9 cellular contexts compared by ENCODE assay signal in the genomic region with DNA sequence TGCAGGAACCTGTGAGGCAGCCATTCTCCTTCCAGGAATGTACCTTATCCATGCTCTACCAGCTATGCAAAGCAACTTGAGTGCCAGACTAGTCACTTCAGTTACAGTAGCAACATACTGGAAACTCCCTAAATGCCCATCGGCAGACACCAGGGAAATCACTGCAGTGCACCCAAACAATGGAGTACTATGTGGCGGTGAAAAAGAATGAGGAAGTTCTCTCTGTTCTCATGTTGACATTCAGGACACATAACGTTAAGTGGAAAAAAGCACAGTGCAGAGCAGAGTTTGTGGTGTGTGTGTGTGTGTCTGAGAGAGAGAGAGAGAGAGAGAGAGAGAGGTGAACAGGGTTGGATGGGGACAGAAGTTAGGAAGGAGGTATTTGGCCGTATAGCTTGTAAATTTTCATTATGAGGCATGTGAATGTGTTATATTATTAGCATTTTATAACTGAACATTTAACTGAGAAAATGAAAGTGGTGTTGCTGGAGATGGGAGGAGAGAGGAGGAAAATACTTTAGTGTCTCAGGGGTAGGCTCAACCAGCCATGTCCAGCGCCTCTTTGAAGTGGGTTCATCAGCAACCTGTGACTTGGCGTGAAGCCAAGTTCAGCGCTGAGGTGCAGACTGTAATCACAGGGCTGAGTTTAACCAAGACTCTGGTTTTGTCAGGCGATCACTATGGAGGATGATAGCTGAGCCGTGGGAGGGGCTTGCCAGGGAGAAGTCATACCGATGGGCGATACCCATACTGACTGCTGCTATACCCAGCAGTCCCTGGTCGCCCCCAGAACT. TPM values are rescaled to one million over a fixed set of nuclear protein-coding genes. Genes with fewer than 3 reads are reported as not detected.
DNase-seq lines count a peak whose midpoint lies in the region; ATAC-seq and TF ChIP-seq lines count a peak whose summit lies in the region.
"Had no signal": no experiment of that assay in that cellular context is flagged by ENCODE, and none has a peak within 500 bp of the region (broad histone marks: within the 10 kb centered on the region; RNA-seq: fewer than 3 reads in every experiment).

No MANE protein-coding gene starts in this region.

- no peak overlapping the region for H2BK120ac ChIP-seq in mesendoderm (ENCODE audit: low read depth, low read length)

- no peak overlapping the region for H3K27ac ChIP-seq in GM23338 (ENCODE audit: low read depth)
- H3K27ac ChIP-seq in endodermal cell (ENCODE audit: low read depth, low read length): no peak overlapping the region
- no peak overlapping the region for H3K27ac ChIP-seq in mesendoderm (ENCODE audit: low read depth, low read length)
- no peak overlapping the region for H3K27ac ChIP-seq in foreskin keratinocyte

- no peak overlapping the region for H3K27ac Mint-ChIP-seq in GM23338
- no peak overlapping the region for H3K27ac Mint-ChIP-seq in endodermal cell

- no peak for TF ChIP-seq POLR2A in lower leg skin (IDR thresholded peaks at IDR 0.05)

- TF ChIP-seq CTCF in GM12865 (IDR thresholded peaks at IDR 0.05; ENCODE audit: insufficient read depth, low read depth, low read length, missing control alignments): no peak
- TF ChIP-seq CTCF in GM23338 (conservative IDR thresholded peaks at IDR 0.05; ENCODE audit: low read depth in 2 of 2): no peak
- no peak for TF ChIP-seq CTCF in endodermal cell (conservative IDR thresholded peaks at IDR 0.05)
- TF ChIP-seq CTCF in lower leg skin (IDR thresholded peaks at IDR 0.05): no peak
- no peak for TF ChIP-seq CTCF in foreskin keratinocyte (conservative IDR thresholded peaks at IDR 0.05)

- H3K4me2 ChIP-seq in GM23338: no peak overlapping the region
- no peak overlapping the region for H3K4me2 ChIP-seq in mesendoderm (ENCODE audit: low read length)

- H3K27me3 Mint-ChIP-seq in GM23338 (ENCODE audit: insufficient read depth, low read depth, poor library complexity) (peaks cover 21% of the 10 kb centered on the region), endodermal cell (ENCODE audit: insufficient read depth) (peaks cover 14% of the 10 kb centered on the region)

- H2BK5ac ChIP-seq in mesendoderm (ENCODE audit: low read length): no peak overlapping the region

- H4K20me1 ChIP-seq in GM23338 (replicated peaks; ENCODE audit: insufficient read depth): no peaks in the 10 kb centered on the region

- no peak overlapping the region for H3K56ac ChIP-seq in mesendoderm (ENCODE audit: low read length)

- no peak overlapping the region for H4K5ac ChIP-seq in mesendoderm (ENCODE audit: low read length)

- no peaks in the 10 kb centered on the region; the same call in 2 of the 3 replicates for H3K9me3 Mint-ChIP-seq in GM23338
- no peaks in the 10 kb centered on the region for H3K9me3 Mint-ChIP-seq in endodermal cell

- DNase-seq in GM12865 (ENCODE audit: low read depth) (peak; percentile 97), GM23338 (ENCODE audit: low spot score) (no peak), NCI-H1417 treated with DMSO at 0.1 percent for 48 hours (lab: John Stamatoyannopoulos, UW) (peak; percentile 52), endodermal cell (peak; percentile 60), mesendoderm (no peak), islet precursor cell (no peak), lower leg skin (ENCODE audit: low spot score in 2 of 2) (no peak), foreskin keratinocyte (no peak)

- H3K18ac ChIP-seq in mesendoderm (ENCODE audit: low read length): no peak overlapping the region

- peaks cover 38% of the 10 kb centered on the region for H3K4me1 Mint-ChIP-seq in GM23338
- peaks cover 20% of the 10 kb centered on the region for H3K4me1 Mint-ChIP-seq in endodermal cell

- no peak overlapping the region for H4K8ac ChIP-seq in mesendoderm (ENCODE audit: low read depth, low read length)

- H3K9ac ChIP-seq in endodermal cell (ENCODE audit: extremely low read depth, low read length, poor library complexity, severe bottlenecking) (no peak overlapping the region), mesendoderm (ENCODE audit: low read length) (no peak overlapping the region)

- no peak overlapping the region for H3K4ac ChIP-seq in mesendoderm (ENCODE audit: low read depth, low read length)

- 82 to 85% methylated on average over 10 to 12 of the region's 12 CpGs for WGBS in endodermal cell (ENCODE audit: insufficient coverage in 1 of 2, insufficient read length in 1 of 2), 2 experiments
- WGBS in mesendoderm (ENCODE audit: extremely low coverage, insufficient coverage, low lambda C conversion rate): no CpG with 5 or more reads among the region's 12 CpGs
- WGBS in lower leg skin, 2 donors: 42 to 50% methylated on average over 12 of the region's 12 CpGs

- no peaks in the 10 kb centered on the region for H3K9me3 ChIP-seq in endodermal cell (ENCODE audit: control insufficient read depth, low read length)

- H3K4me3 ChIP-seq in GM12865 (ENCODE audit: low read depth, low read length): peak overlapping the region; percentile 23; the same call in 1 of the 2 replicates
- H3K4me3 ChIP-seq in GM23338: no peak overlapping the region
- H3K4me3 ChIP-seq in endodermal cell (ENCODE audit: low read length): no peak overlapping the region
- H3K4me3 ChIP-seq in mesendoderm (ENCODE audit: low read length): no peak overlapping the region
- H3K4me3 ChIP-seq in lower leg skin (ENCODE audit: low read depth, poor library complexity, severe bottlenecking): no peak overlapping the region

- H2AFZ ChIP-seq in GM23338: no peak overlapping the region

- no peaks in the 10 kb centered on the region for H3K79me2 ChIP-seq in GM23338 (replicated peaks; ENCODE audit: insufficient read depth)
- no peaks in the 10 kb centered on the region for H3K79me2 ChIP-seq in mesendoderm (ENCODE audit: control insufficient read depth, insufficient read depth, low read length)

- H3K36me3 Mint-ChIP-seq in GM23338 (ENCODE audit: low read depth) (no peaks in the 10 kb centered on the region), endodermal cell (ENCODE audit: low read depth) (no peaks in the 10 kb centered on the region)

- H3K4me1 ChIP-seq in GM23338 (ENCODE audit: insufficient read depth) (peaks cover 16% of the 10 kb centered on the region), endodermal cell (ENCODE audit: control insufficient read depth, insufficient read depth, low read length) (peaks cover 4% of the 10 kb centered on the region), mesendoderm (ENCODE audit: control insufficient read depth, low read depth, low read length) (no peaks in the 10 kb centered on the region), foreskin keratinocyte (no peaks in the 10 kb centered on the region)

- H3K4me3 Mint-ChIP-seq in GM23338 (no peak overlapping the region), endodermal cell (no peak overlapping the region)

- H3K36me3 ChIP-seq in GM23338 (ENCODE audit: insufficient read depth): no peaks in the 10 kb centered on the region
- no peaks in the 10 kb centered on the region for H3K36me3 ChIP-seq in endodermal cell (ENCODE audit: control insufficient read depth, insufficient read depth, low read length)
- H3K36me3 ChIP-seq in mesendoderm (ENCODE audit: control insufficient read depth, insufficient read depth, low read length): no peaks in the 10 kb centered on the region

- intact Hi-C loops in lower leg skin (cut with DNase I; ENCODE audit: low total_unique reads): no loop called here

- no peak overlapping the region for H2BK15ac ChIP-seq in mesendoderm (replicated peaks; ENCODE audit: low read depth)

- no peaks in the 10 kb centered on the region for H3K79me1 ChIP-seq in mesendoderm (ENCODE audit: low read length)

- 0 out of 2 replicates have a peak, but pooled peaks cover 2% of the 10 kb centered on the region for H3F3A ChIP-seq in GM23338 (replicated peaks; ENCODE audit: low read depth)

- no peaks in the 10 kb centered on the region for H3K9me2 ChIP-seq in GM23338 (ENCODE audit: insufficient read depth)

- ATAC-seq in GM23338 (peak; percentile 13), foreskin keratinocyte (no peak)

- H2AK5ac ChIP-seq in mesendoderm (ENCODE audit: low read length): no peak overlapping the region

- H3K27me3 ChIP-seq in GM23338 (ENCODE audit: insufficient read depth) (peaks cover 32% of the 10 kb centered on the region), endodermal cell (ENCODE audit: control insufficient read depth, insufficient read depth, low read length, poor library complexity, severe bottlenecking) (no peaks in the 10 kb centered on the region), mesendoderm (ENCODE audit: insufficient read depth, low read length, poor library complexity) (no peaks in the 10 kb centered on the region), foreskin keratinocyte (peaks cover 40% of the 10 kb centered on the region)

- no peak overlapping the region for H3K23ac ChIP-seq in mesendoderm (ENCODE audit: low read length)

TF ChIP-seq in GM23338, 12 proteins besides CTCF, POLR2A, EP300 and RAD21 (continues in another document):
- TF ChIP-seq POLR2AphosphoS5 (IDR thresholded peaks at IDR 0.05; ENCODE audit: low read depth) (no peak), JUNB (IDR thresholded peaks at IDR 0.05; ENCODE audit: unreplicated experiment) (no peak), EZH2 (IDR thresholded peaks at IDR 0.05; ENCODE audit: low read depth, unreplicated experiment) (no peak)

RNA-seq across cellular contexts. Expression of a gene that starts 17.3 kb away (rescaled TPM):
- total RNA-seq in GM23338 (2014; rRNA removed; shearing (Covaris generic)): 9.8 and 14.1 TPM in 2 replicates
- polyA plus RNA-seq in GM23338 (2016; fragmentation: Nextera tagmentation; extraction: Ambion mirVana): 9.9 and 10.1 TPM in 2 replicates
- 10 to 100 TPM; 16.8 to 19.4 TPM for total RNA-seq in endodermal cell
- polyA plus RNA-seq in endodermal cell (2013, experiment 1 of 2): 57.6 TPM
- polyA plus RNA-seq in endodermal cell (2013, experiment 2 of 2): 59.4 TPM
- 30.9 TPM for polyA plus RNA-seq in mesendoderm (2013, experiment 1 of 2)
- 29.3 TPM for polyA plus RNA-seq in mesendoderm (2013, experiment 2 of 2)
- 10 to 100 TPM in 3 of 4 donors, 1 to 10 TPM in 1; 8.2 to 33.6 (median 20.3) TPM for total RNA-seq in lower leg skin
- 0.28 and 0.65 TPM in 2 replicates for total RNA-seq in foreskin keratinocyte
- 0.27 and 0.65 TPM in 2 replicates for polyA plus RNA-seq in foreskin keratinocyte

RNA-seq across cellular contexts. Expression of a gene that starts 46.0 kb away (rescaled TPM):
- not detected in 2 replicates for total RNA-seq in GM23338 (2014; rRNA removed; shearing (Covaris generic))
- polyA plus RNA-seq in GM23338 (2016; fragmentation: Nextera tagmentation; extraction: Ambion mirVana): not detected in 2 replicates
- total RNA-seq in endodermal cell: 1 to 10 TPM; 2.5 to 3.6 TPM
- polyA plus RNA-seq in endodermal cell (2013, experiment 1 of 2): 0.21 TPM
- not detected for polyA plus RNA-seq in endodermal cell (2013, experiment 2 of 2)
- polyA plus RNA-seq in mesendoderm (2013, experiment 1 of 2): 0.10 TPM
- not detected for polyA plus RNA-seq in mesendoderm (2013, experiment 2 of 2)
- total RNA-seq in lower leg skin: under 1 TPM in 2 of 4 donors, not detected in 2; 0.64 to 0.75 TPM
- not detected in 2 replicates for total RNA-seq in foreskin keratinocyte
- polyA plus RNA-seq in foreskin keratinocyte: not detected in 2 replicates

RNA-seq across cellular contexts. Expression of a gene that starts 56.5 kb away (rescaled TPM):
- total RNA-seq in GM23338 (2014; rRNA removed; shearing (Covaris generic)): not detected in 2 replicates
- polyA plus RNA-seq in GM23338 (2016; fragmentation: Nextera tagmentation; extraction: Ambion mirVana) (not detected in 2 replicates), foreskin keratinocyte (not detected in 2 replicates)
- total RNA-seq in endodermal cell (not detected), lower leg skin (not detected), foreskin keratinocyte (not detected in 2 replicates)
- polyA plus RNA-seq in endodermal cell (2013, experiment 1 of 2): not detected
- not detected for polyA plus RNA-seq in endodermal cell (2013, experiment 2 of 2)
- polyA plus RNA-seq in mesendoderm (2013, experiment 1 of 2): not detected
- polyA plus RNA-seq in mesendoderm (2013, experiment 2 of 2): not detected
- total RNA-seq: cardiac septum had no signal

Comparison
In these comparisons a context has a peak if more than half of its experiments do, and no peak if none do; other contexts are left out.
1. DNase-seq: peak in GM12865 (single experiment), NCI-H1417 treated with DMSO at 0.1 percent for 48 hours (single experiment) and endodermal cell (single experiment); none in GM23338 (single experiment), mesendoderm (single experiment), islet precursor cell (single experiment), lower leg skin (0 of 2) and foreskin keratinocyte (0 of 2).